ENCODE assay signal across 1 cellular context in the genomic region with DNA sequence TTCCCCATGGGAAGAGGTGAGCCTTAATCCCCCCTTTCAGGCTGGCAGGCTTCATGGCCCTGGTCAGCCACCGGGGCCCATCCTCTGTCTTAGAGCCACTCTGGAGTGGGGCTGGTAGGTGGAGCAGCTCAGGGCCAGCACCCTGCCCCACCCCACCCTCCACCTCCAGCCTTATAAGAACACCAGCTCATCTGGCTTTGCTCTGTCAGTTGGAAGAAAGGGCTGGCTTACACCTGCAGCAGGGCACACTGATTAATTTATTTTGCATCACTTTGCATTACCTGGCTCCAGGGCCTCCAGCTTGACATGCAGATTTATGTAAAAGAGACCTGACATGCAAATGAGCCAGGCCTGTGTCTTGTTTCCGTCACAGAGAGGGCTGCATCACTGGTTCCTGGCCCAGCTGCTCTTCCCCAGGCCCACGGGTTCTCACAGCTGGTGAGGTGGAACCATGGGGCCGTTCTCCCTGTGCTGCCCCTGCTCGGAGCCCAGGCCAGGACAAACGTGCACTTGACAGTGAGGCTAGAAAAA.
TF ChIP-seq lines count a peak whose summit lies in the region.

No MANE protein-coding gene starts in this region.

TF ChIP-seq in GM12878, 131 proteins besides CTCF, POLR2A, EP300 and RAD21:
- no peak for TF ChIP-seq CEBPB (IDR thresholded peaks at IDR 0.05; ENCODE audit: borderline replicate concordance in 1 of 2, low read depth in 2 of 2, low read length in 2 of 2)
- TF ChIP-seq, protein P1, sequence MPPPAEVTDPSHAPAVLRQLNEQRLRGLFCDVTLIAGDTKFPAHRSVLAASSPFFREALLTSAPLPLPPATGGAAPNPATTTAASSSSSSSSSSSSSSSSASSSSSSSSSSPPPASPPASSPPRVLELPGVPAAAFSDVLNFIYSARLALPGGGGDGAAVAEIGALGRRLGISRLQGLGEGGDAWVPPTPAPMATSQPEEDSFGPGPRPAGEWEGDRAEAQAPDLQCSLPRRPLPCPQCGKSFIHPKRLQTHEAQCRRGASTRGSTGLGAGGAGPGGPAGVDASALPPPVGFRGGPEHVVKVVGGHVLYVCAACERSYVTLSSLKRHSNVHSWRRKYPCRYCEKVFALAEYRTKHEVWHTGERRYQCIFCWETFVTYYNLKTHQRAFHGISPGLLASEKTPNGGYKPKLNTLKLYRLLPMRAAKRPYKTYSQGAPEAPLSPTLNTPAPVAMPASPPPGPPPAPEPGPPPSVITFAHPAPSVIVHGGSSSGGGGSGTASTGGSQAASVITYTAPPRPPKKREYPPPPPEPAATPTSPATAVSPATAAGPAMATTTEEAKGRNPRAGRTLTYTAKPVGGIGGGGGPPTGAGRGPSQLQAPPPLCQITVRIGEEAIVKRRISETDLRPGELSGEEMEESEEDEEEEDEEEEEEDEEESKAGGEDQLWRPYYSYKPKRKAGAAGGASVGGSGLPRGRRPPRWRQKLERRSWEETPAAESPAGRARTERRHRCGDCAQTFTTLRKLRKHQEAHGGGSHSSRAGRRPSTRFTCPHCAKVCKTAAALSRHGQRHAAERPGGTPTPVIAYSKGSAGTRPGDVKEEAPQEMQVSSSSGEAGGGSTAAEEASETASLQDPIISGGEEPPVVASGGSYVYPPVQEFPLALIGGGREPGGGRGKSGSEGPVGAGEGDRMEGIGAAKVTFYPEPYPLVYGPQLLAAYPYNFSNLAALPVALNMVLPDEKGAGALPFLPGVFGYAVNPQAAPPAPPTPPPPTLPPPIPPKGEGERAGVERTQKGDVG (CRISPR knock-in tag; IDR thresholded peaks at IDR 0.05): no peak
- no peak for TF ChIP-seq ZSCAN29 (IDR thresholded peaks at IDR 0.05)
- no peak for TF ChIP-seq LARP7 (IDR thresholded peaks at IDR 0.05)
- TF ChIP-seq, protein P2, sequence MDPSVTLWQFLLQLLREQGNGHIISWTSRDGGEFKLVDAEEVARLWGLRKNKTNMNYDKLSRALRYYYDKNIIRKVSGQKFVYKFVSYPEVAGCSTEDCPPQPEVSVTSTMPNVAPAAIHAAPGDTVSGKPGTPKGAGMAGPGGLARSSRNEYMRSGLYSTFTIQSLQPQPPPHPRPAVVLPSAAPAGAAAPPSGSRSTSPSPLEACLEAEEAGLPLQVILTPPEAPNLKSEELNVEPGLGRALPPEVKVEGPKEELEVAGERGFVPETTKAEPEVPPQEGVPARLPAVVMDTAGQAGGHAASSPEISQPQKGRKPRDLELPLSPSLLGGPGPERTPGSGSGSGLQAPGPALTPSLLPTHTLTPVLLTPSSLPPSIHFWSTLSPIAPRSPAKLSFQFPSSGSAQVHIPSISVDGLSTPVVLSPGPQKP (IDR thresholded peaks at IDR 0.05; ENCODE audit: low read depth, low read length): no peak
- no peak for TF ChIP-seq TCF7 (IDR thresholded peaks at IDR 0.05; ENCODE audit: borderline replicate concordance)
- no peak for TF ChIP-seq MEF2A (IDR thresholded peaks at IDR 0.05; ENCODE audit: insufficient read depth, low read depth, low read length)
- TF ChIP-seq, protein P3, sequence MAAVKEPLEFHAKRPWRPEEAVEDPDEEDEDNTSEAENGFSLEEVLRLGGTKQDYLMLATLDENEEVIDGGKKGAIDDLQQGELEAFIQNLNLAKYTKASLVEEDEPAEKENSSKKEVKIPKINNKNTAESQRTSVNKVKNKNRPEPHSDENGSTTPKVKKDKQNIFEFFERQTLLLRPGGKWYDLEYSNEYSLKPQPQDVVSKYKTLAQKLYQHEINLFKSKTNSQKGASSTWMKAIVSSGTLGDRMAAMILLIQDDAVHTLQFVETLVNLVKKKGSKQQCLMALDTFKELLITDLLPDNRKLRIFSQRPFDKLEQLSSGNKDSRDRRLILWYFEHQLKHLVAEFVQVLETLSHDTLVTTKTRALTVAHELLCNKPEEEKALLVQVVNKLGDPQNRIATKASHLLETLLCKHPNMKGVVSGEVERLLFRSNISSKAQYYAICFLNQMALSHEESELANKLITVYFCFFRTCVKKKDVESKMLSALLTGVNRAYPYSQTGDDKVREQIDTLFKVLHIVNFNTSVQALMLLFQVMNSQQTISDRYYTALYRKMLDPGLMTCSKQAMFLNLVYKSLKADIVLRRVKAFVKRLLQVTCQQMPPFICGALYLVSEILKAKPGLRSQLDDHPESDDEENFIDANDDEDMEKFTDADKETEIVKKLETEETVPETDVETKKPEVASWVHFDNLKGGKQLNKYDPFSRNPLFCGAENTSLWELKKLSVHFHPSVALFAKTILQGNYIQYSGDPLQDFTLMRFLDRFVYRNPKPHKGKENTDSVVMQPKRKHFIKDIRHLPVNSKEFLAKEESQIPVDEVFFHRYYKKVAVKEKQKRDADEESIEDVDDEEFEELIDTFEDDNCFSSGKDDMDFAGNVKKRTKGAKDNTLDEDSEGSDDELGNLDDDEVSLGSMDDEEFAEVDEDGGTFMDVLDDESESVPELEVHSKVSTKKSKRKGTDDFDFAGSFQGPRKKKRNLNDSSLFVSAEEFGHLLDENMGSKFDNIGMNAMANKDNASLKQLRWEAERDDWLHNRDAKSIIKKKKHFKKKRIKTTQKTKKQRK (IDR thresholded peaks at IDR 0.05; ENCODE audit: low read depth, low read length): no peak
- TF ChIP-seq, protein P4, sequence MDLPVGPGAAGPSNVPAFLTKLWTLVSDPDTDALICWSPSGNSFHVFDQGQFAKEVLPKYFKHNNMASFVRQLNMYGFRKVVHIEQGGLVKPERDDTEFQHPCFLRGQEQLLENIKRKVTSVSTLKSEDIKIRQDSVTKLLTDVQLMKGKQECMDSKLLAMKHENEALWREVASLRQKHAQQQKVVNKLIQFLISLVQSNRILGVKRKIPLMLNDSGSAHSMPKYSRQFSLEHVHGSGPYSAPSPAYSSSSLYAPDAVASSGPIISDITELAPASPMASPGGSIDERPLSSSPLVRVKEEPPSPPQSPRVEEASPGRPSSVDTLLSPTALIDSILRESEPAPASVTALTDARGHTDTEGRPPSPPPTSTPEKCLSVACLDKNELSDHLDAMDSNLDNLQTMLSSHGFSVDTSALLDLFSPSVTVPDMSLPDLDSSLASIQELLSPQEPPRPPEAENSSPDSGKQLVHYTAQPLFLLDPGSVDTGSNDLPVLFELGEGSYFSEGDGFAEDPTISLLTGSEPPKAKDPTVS (IDR thresholded peaks at IDR 0.05; ENCODE audit: low read depth, low read length): no peak
- TF ChIP-seq ESRRA (IDR thresholded peaks at IDR 0.05; ENCODE audit: low read length): no peak
- TF ChIP-seq ZZZ3 (IDR thresholded peaks at IDR 0.05; ENCODE audit: control insufficient read depth, insufficient read length, low read depth): no peak
- no peak for TF ChIP-seq RAD51 (IDR thresholded peaks at IDR 0.05)
- no peak for TF ChIP-seq DPF2 (IDR thresholded peaks at IDR 0.05)
- TF ChIP-seq HDAC6 (IDR thresholded peaks at IDR 0.05; ENCODE audit: unreplicated experiment): no peak
- TF ChIP-seq HCFC1 (IDR thresholded peaks at IDR 0.05; ENCODE audit: low read length): no peak
- TF ChIP-seq SIN3A (IDR thresholded peaks at IDR 0.05; ENCODE audit: low read depth, low read length): no peak
- TF ChIP-seq EGR1 (IDR thresholded peaks at IDR 0.05; ENCODE audit: borderline replicate concordance in 1 of 2, low read depth in 2 of 2, low read length in 2 of 2): no peak
